Comparison of ENCODE assay signal across 8 cellular contexts in the genomic region with DNA sequence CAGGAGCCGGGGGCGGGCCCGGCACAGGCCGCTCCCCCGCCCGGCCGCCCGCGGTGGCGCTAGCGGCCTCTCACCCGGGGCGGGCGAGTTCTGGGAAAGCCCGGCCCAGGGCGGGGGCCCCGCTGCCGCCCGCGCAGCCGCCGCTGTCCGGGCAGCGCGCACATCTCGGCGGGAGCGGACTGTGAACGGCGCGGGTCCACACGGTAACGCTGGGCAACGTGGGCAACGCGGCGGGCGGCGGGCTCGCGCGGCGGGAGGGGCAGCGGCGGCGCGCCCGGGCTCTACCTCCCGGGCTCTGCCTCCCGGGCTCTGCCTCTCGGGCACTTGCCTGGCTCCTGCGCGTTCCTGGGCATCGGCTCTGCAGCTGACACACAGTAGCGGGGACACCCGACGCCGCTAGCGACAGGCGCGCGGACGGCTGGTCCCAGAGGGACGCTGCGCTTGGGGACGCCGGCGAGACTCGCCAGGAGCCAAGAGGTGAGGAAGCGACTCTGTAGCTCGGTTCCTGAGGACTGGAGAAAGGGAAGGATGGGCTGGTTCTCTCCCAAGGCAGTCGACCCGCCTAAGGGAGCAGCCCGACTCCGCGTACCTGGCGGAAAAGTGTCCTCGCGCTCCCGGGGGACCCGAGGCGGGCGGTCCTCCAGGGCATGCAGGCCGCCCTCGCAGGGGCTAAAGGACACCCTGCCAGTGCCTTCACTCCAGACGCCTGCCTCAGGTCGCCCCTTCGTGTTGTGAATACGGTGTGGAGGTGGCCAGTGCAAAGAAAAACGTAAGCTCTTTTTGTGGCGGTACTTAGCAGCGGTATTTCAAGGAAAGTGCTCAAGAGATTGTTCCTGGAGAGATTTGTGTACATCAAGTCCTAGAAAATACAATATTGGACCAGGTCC. TPM values are rescaled to one million over a fixed set of nuclear protein-coding genes. Genes with fewer than 3 reads are reported as not detected.
DNase-seq lines count a peak whose midpoint lies in the region; ATAC-seq and TF ChIP-seq lines count a peak whose summit lies in the region.

A gene (plus strand): TSS at position 150 of the 887 bp plus-strand sequence. CDS start 37,116 bp downstream, outside the sequence.

- intact Hi-C loops in thyroid gland (cut with DNase I): no loop called here

- H3K27me3 ChIP-seq in GM06990 (replicated peaks; ENCODE audit: control insufficient read depth, insufficient read depth, low read length) (peaks cover 2% of the 10 kb centered on the region), thyroid gland (no peaks in the 10 kb centered on the region)

- H3K27ac ChIP-seq in thyroid gland: peak within 1 kb of the TSS; percentile 65 to 78 (median 76)

- peaks cover 5% of the 10 kb centered on the region for H3K36me3 Mint-ChIP-seq in endothelial cell (ENCODE audit: low read depth, unreplicated experiment)

- no peak for TF ChIP-seq CTCF in GM06990 (IDR thresholded peaks at IDR 0.05; ENCODE audit: insufficient read depth, low read length, poor library complexity, severe bottlenecking)
- no peak for TF ChIP-seq CTCF in endothelial cell (IDR thresholded peaks at IDR 0.05; ENCODE audit: unreplicated experiment)
- peak in 2 of 6 experiments; percentile 19 to 22 for TF ChIP-seq CTCF in thyroid gland (IDR thresholded peaks at IDR 0.05)

- H3K9me3 ChIP-seq in thyroid gland: no peaks in the 10 kb centered on the region

- peaks cover 15% of the 10 kb centered on the region for H3K27me3 Mint-ChIP-seq in endothelial cell (ENCODE audit: unreplicated experiment)

- peak within 1 kb of the TSS; percentile 84 for H3K4me3 Mint-ChIP-seq in endothelial cell (ENCODE audit: unreplicated experiment)

- DNase-seq in GM06990 (ENCODE audit: extremely low read depth, insufficient read length) (peak; percentile 18), RPMI8226 (peak; percentile 3), endothelial cell (ENCODE audit: low spot score) (peak; percentile 41), medulla oblongata (ENCODE audit: extremely low spot score) (peak; percentile 48), thyroid gland (peak; percentile 74 to 82), GOT3 (lab: John Stamatoyannopoulos, UW) (no peak)

- no peak within 1 kb of the TSS for H3K27ac Mint-ChIP-seq in endothelial cell (ENCODE audit: unreplicated experiment)

- H3K4me1 Mint-ChIP-seq in endothelial cell (ENCODE audit: unreplicated experiment): peaks cover 10% of the 10 kb centered on the region

- no peak within 1 kb of the TSS; the same call in 1 of the 2 replicates for H3K4me3 ChIP-seq in GM06990 (replicated peaks; ENCODE audit: low read depth, low read length)
- H3K4me3 ChIP-seq in thyroid gland (replicated peaks in 1 of 3): peak within 1 kb of the TSS; percentile 32 to 80 (median 53)

- peaks cover 35 to 36% of the 10 kb centered on the region in 2 donors for H3K4me1 ChIP-seq in thyroid gland

- no peaks in the 10 kb centered on the region for H3K36me3 ChIP-seq in GM06990 (ENCODE audit: control insufficient read depth, insufficient read depth, low read length)
- no peaks in the 10 kb centered on the region for H3K36me3 ChIP-seq in thyroid gland

- no peaks in the 10 kb centered on the region for H3K9me3 Mint-ChIP-seq in endothelial cell (ENCODE audit: unreplicated experiment)

- WGBS in thyroid gland, 2 donors: 2 to 4% methylated on average over 13 to 20 of the region's 92 CpGs

- TF ChIP-seq POLR2A in thyroid gland (IDR thresholded peaks at IDR 0.05): peak in 1 of 2 donors; percentile 83

- ATAC-seq in HG02623 (IDR thresholded peaks at IDR 0.05; ENCODE audit: unreplicated experiment): peak; percentile 41
- no peak for ATAC-seq in GM21737 (IDR thresholded peaks at IDR 0.05; ENCODE audit: unreplicated experiment)

RNA-seq across cellular contexts. Expression of the gene that starts here (rescaled TPM):
- total RNA-seq in endothelial cell (ENCODE audit: unreplicated experiment): 0.49 TPM
- total RNA-seq in thyroid gland: 10 to 100 TPM; 15.5 to 29.8 (median 17.6) TPM

Comparison
In these comparisons a context has a peak if more than half of its experiments do, and no peak if none do; other contexts are left out.
1. RNA of the gene that starts here (total RNA-seq): 15.5 to 29.8 TPM in thyroid gland; 0.49 TPM in endothelial cell (single experiment); every median in the first group is over 10 times any median in the second.
2. Peak in DNase-seq in endothelial cell; RNA of the gene not detected or under 1 TPM.